1 cellular context compared by ENCODE assay signal in genomic region chr18:57767259-57768050, GRCh38.
TF ChIP-seq lines count a peak whose summit lies in the region.

No MANE protein-coding gene starts in this region.

TF ChIP-seq in H1, 55 proteins besides CTCF, POLR2A, EP300 and RAD21:
- no peak for TF ChIP-seq BRCA1 (IDR thresholded peaks at IDR 0.05; ENCODE audit: low read depth, low read length)
- TF ChIP-seq NRF1 (IDR thresholded peaks at IDR 0.05; ENCODE audit: low read depth, low read length) = no peak
- TF ChIP-seq HDAC6 (IDR thresholded peaks at IDR 0.05; ENCODE audit: low read depth, low read length) = no peak
- TF ChIP-seq BACH1 (IDR thresholded peaks at IDR 0.05; ENCODE audit: low read length) = no peak
- TF ChIP-seq CBX8 (IDR thresholded peaks at IDR 0.05; ENCODE audit: borderline replicate concordance, low read depth, low read length) = no peak
- TF ChIP-seq ASH2L (IDR thresholded peaks at IDR 0.05; ENCODE audit: low read length) = no peak
- TF ChIP-seq FOSL1 (IDR thresholded peaks at IDR 0.05; ENCODE audit: insufficient read depth, low read depth, low read length) = no peak
- no peak for TF ChIP-seq NANOG (IDR thresholded peaks at IDR 0.05; ENCODE audit: insufficient read depth, low read depth, low read length, poor library complexity, severe bottlenecking)
- TF ChIP-seq HDAC2 (IDR thresholded peaks at IDR 0.05; ENCODE audit: borderline replicate concordance in 1 of 2, low read depth in 2 of 2, low read length in 2 of 2) = no peak
- no peak for TF ChIP-seq BCL11A (IDR thresholded peaks at IDR 0.05; ENCODE audit: low read depth in 2 of 2, low read length in 2 of 2)
- no peak for TF ChIP-seq SIRT6 (IDR thresholded peaks at IDR 0.05; ENCODE audit: low read length)
- no peak for TF ChIP-seq MAFK (IDR thresholded peaks at IDR 0.05; ENCODE audit: low read depth, low read length)
- TF ChIP-seq CTBP2 (IDR thresholded peaks at IDR 0.05; ENCODE audit: borderline replicate concordance, insufficient read depth, insufficient read length, low read length) = no peak
- TF ChIP-seq JUND (IDR thresholded peaks at IDR 0.05; ENCODE audit: low read length) = no peak
- TF ChIP-seq KDM4A (IDR thresholded peaks at IDR 0.05; ENCODE audit: low read depth, low read length, severe bottlenecking) = no peak
